28 cellular contexts compared by ENCODE assay signal in the genomic region with DNA sequence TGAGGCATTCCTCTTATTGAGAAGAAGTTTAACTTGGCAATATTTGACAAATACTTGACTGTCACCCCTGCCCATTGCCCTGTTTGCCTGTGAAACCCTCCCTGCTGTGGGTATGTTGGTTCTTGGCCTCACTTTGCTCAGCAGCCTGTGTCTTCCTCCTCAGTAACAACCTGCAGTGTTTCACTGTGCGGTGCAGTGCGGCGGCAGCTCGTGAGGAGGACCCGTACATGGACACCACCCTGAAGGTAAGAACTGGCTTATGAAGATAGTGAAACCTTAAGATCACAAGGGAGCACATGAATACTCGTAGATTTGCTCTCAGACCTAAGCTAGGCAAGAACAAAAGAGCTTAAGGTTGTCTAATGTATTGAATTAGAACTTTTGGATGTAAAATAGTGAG.
"Had no signal": no experiment of that assay in that cellular context is flagged by ENCODE, and none has a peak within 500 bp of the region (broad histone marks: within the 10 kb centered on the region; RNA-seq: fewer than 3 reads in every experiment).

No MANE protein-coding gene starts in this region.

- H3K27me3 Mint-ChIP-seq: dendritic cell treated with granulocyte-macrophage colony-stimulating factor and Interleukin-4, amounts not matched to agents 40 ng/mL and 50 ng/mL, for 4 days; naive thymus-derived CD8-positive, alpha-beta T cell; stimulated activated memory B cell treated with anti-CD40 and anti-IgM and Interleukin-4, amounts not matched to agents 10 μg/mL and 1 μg/mL and 100 μg/mL, for 72 hours; stimulated activated naive CD8-positive, alpha-beta T cell treated with anti-CD3 and anti-CD28 coated beads, Interleukin-15, Interleukin-2, amounts not matched to agents 100 ng/mL and 50 ng/mL, for 24 hours had no signal

- H3K9me3 Mint-ChIP-seq: dendritic cell treated with granulocyte-macrophage colony-stimulating factor and Interleukin-4, amounts not matched to agents 40 ng/mL and 50 ng/mL, for 4 days; naive thymus-derived CD8-positive, alpha-beta T cell; nephron progenitor cell; stimulated activated memory B cell treated with anti-CD40 and anti-IgM and Interleukin-4, amounts not matched to agents 10 μg/mL and 1 μg/mL and 100 μg/mL, for 72 hours; stimulated activated naive CD8-positive, alpha-beta T cell treated with anti-CD3 and anti-CD28 coated beads, Interleukin-15, Interleukin-2, amounts not matched to agents 100 ng/mL and 50 ng/mL, for 24 hours had no signal

- H3K4me3 ChIP-seq: colonic mucosa, esophagus muscularis mucosa, gastroesophageal sphincter, heart right ventricle, left lung, psoas muscle, sigmoid colon, spleen, thoracic aorta, tibial nerve, upper lobe of left lung had no signal

- FAIRE-seq: endothelial cell of umbilical vein, islet of Langerhans, urothelium cell line had no signal

- H3K9me3 ChIP-seq: colonic mucosa, esophagus muscularis mucosa, gastroesophageal sphincter, heart right ventricle, left lung, psoas muscle, sigmoid colon, spleen, thoracic aorta, tibial nerve, upper lobe of left lung had no signal

- H3K27ac ChIP-seq: colonic mucosa, esophagus muscularis mucosa, foreskin keratinocyte, gastroesophageal sphincter, heart right ventricle, left lung, psoas muscle, sigmoid colon, thoracic aorta, tibial nerve, upper lobe of left lung had no signal

- ATAC-seq: foreskin keratinocyte; gastroesophageal sphincter; heart right ventricle; left cardiac atrium; left lung; naive thymus-derived CD8-positive, alpha-beta T cell; psoas muscle; stimulated activated memory B cell treated with anti-CD40 and anti-IgM and Interleukin-4, amounts not matched to agents 10 μg/mL and 1 μg/mL and 100 μg/mL, for 72 hours had no signal

- DNase-seq: colonic mucosa; effector CD8-positive, alpha-beta T cell; foreskin keratinocyte; heart right ventricle; hippocampal formation; left cardiac atrium; left lung; mesendoderm; midbrain; naive thymus-derived CD8-positive, alpha-beta T cell; nephron progenitor cell; nucleus accumbens; psoas muscle; right cardiac atrium; sigmoid colon; spleen; stimulated activated CD4-positive, alpha-beta T cell treated with anti-CD3 and anti-CD28 coated beads, Interleukin-4, amount 100 ng/mL, for 4 hours had no signal

- H3K27me3 ChIP-seq: colonic mucosa, esophagus muscularis mucosa, foreskin keratinocyte, gastroesophageal sphincter, heart right ventricle, left lung, sigmoid colon, spleen, tibial nerve, upper lobe of left lung had no signal

- H3K4me3 Mint-ChIP-seq: dendritic cell treated with granulocyte-macrophage colony-stimulating factor and Interleukin-4, amounts not matched to agents 40 ng/mL and 50 ng/mL, for 4 days; naive thymus-derived CD8-positive, alpha-beta T cell; nephron progenitor cell; stimulated activated memory B cell treated with anti-CD40 and anti-IgM and Interleukin-4, amounts not matched to agents 10 μg/mL and 1 μg/mL and 100 μg/mL, for 72 hours; stimulated activated naive CD8-positive, alpha-beta T cell treated with anti-CD3 and anti-CD28 coated beads, Interleukin-15, Interleukin-2, amounts not matched to agents 100 ng/mL and 50 ng/mL, for 24 hours had no signal

- H3K36me3 ChIP-seq: colonic mucosa had no signal

- H3K4me1 ChIP-seq: colonic mucosa, esophagus muscularis mucosa, foreskin keratinocyte, gastroesophageal sphincter, psoas muscle, sigmoid colon had no signal

- H3K27ac Mint-ChIP-seq: dendritic cell treated with granulocyte-macrophage colony-stimulating factor and Interleukin-4, amounts not matched to agents 40 ng/mL and 50 ng/mL, for 4 days; nephron progenitor cell; stimulated activated memory B cell treated with anti-CD40 and anti-IgM and Interleukin-4, amounts not matched to agents 10 μg/mL and 1 μg/mL and 100 μg/mL, for 72 hours; stimulated activated naive CD8-positive, alpha-beta T cell treated with anti-CD3 and anti-CD28 coated beads, Interleukin-15, Interleukin-2, amounts not matched to agents 100 ng/mL and 50 ng/mL, for 24 hours had no signal
